ENCODE assay signal across 14 cellular contexts in genomic region chr14:72559227-72559626, GRCh38.
A peak's percentile ranks its signal among the peaks of the same experiment; 100 is the strongest.
DNase-seq lines count a peak whose midpoint lies in the region; TF ChIP-seq lines count a peak whose summit lies in the region.
"Had no signal": no experiment of that assay in that cellular context is flagged by ENCODE, and none has a peak within 500 bp of the region (broad histone marks: within the 10 kb centered on the region; RNA-seq: fewer than 3 reads in every experiment).

No MANE protein-coding gene starts in this region.

- no peak overlapping the region for H3K27ac ChIP-seq in mesendoderm (ENCODE audit: low read depth, low read length)
- H3K27ac ChIP-seq in WERI-Rb-1, result no peak overlapping the region
- H3K27ac ChIP-seq: adrenal gland, PC-9, spleen had no signal

- H3K79me1 ChIP-seq in mesendoderm (ENCODE audit: low read length), result no peaks in the 10 kb centered on the region

- no peak overlapping the region for H3K18ac ChIP-seq in mesendoderm (ENCODE audit: low read length)

- H3K27me3 ChIP-seq in mesendoderm (ENCODE audit: insufficient read depth, low read length, poor library complexity) (no peaks in the 10 kb centered on the region), WERI-Rb-1 (ENCODE audit: insufficient read depth, low read depth, severe bottlenecking) (no peaks in the 10 kb centered on the region)
- H3K27me3 ChIP-seq: adrenal gland had no signal

- H3K4me3 ChIP-seq in astrocyte of the spinal cord (ENCODE audit: low read depth, low read length), result no peak overlapping the region
- no peak overlapping the region for H3K4me3 ChIP-seq in mesendoderm (ENCODE audit: low read length)
- no peak overlapping the region for H3K4me3 ChIP-seq in WERI-Rb-1 (ENCODE audit: low read depth, low read length)
- H3K4me3 ChIP-seq: adrenal gland, mucosa of descending colon, PC-9, spleen had no signal

- H3K9me3 ChIP-seq in WERI-Rb-1 (ENCODE audit: severe bottlenecking), result no peaks in the 10 kb centered on the region
- H3K9me3 ChIP-seq: adrenal gland, mucosa of descending colon, spleen had no signal

- peaks cover 18% of the 10 kb centered on the region for H3K4me1 ChIP-seq in mesendoderm (ENCODE audit: control insufficient read depth, low read depth, low read length)
- H3K4me1 ChIP-seq: adrenal gland had no signal

- H3K9ac ChIP-seq in mesendoderm (ENCODE audit: low read length), result no peak overlapping the region

- no peaks in the 10 kb centered on the region for H3K79me2 ChIP-seq in mesendoderm (ENCODE audit: control insufficient read depth, insufficient read depth, low read length)

- no peak for TF ChIP-seq CTCF in astrocyte of the spinal cord (IDR thresholded peaks at IDR 0.05; ENCODE audit: low read depth, low read length)
- TF ChIP-seq CTCF in WERI-Rb-1 (IDR thresholded peaks at IDR 0.05; ENCODE audit: low read depth, low read length), result no peak

- peak; percentile 23 for DNase-seq in AG08396 (ENCODE audit: low spot score)
- peak; percentile 86 for DNase-seq in HPDE6-E6E7 (ENCODE audit: extremely low spot score)
- peak; percentile 69 for DNase-seq in astrocyte of the spinal cord (ENCODE audit: low read depth, low spot score)
- peak; percentile 30 for DNase-seq in mesendoderm
- DNase-seq in stimulated activated CD4-positive, alpha-beta T cell treated with anti-CD3 and anti-CD28 coated beads, Interleukin-4, amount 100 ng/mL, for 24 hours, result no peak
- DNase-seq in NCI-H187 (lab: John Stamatoyannopoulos, UW), result no peak
- DNase-seq in nucleus accumbens (lab: John Stamatoyannopoulos, UW), result no peak
- DNase-seq in WERI-Rb-1, result no peak
- DNase-seq: adrenal gland; effector memory CD4-positive, alpha-beta T cell; mucosa of descending colon; NCI-H1436 treated with DMSO at 0.1 percent for 48 hours; PC-9; spleen had no signal

- no peak overlapping the region for H3K23ac ChIP-seq in mesendoderm (ENCODE audit: low read length)

- no peak overlapping the region for H3K4ac ChIP-seq in mesendoderm (ENCODE audit: low read depth, low read length)

- no peak overlapping the region for H2BK120ac ChIP-seq in mesendoderm (ENCODE audit: low read depth, low read length)

- H4K8ac ChIP-seq in mesendoderm (ENCODE audit: low read depth, low read length), result no peak overlapping the region

- H3K4me2 ChIP-seq in mesendoderm (ENCODE audit: low read length), result no peak overlapping the region
- H3K4me2 ChIP-seq: PC-9 had no signal

- no peak overlapping the region for H2BK15ac ChIP-seq in mesendoderm (replicated peaks; ENCODE audit: low read depth)

- H3K36me3 ChIP-seq in mesendoderm (ENCODE audit: control insufficient read depth, insufficient read depth, low read length) (no peaks in the 10 kb centered on the region), WERI-Rb-1 (no peaks in the 10 kb centered on the region)
- H3K36me3 ChIP-seq: adrenal gland, spleen had no signal

- no peak overlapping the region for H4K5ac ChIP-seq in mesendoderm (ENCODE audit: low read length)

- no peak overlapping the region for H2AK5ac ChIP-seq in mesendoderm (ENCODE audit: low read length)

- H2BK5ac ChIP-seq in mesendoderm (ENCODE audit: low read length), result no peak overlapping the region

- H3K56ac ChIP-seq in mesendoderm (ENCODE audit: low read length), result peak overlapping the region; percentile 46

- in situ Hi-C loops in astrocyte of the spinal cord (cut with HindIII; ENCODE audit: low sequenced_read_pairs), result no loop called here

- WGBS in mesendoderm (ENCODE audit: extremely low coverage, insufficient coverage, low lambda C conversion rate), result no CpG with 5 or more reads among the region's 10 CpGs

Comparison
In these comparisons a context has a peak if more than half of its experiments do, and no peak if none do; other contexts are left out.
1. DNase-seq: peak in AG08396 (single experiment), HPDE6-E6E7 (single experiment), astrocyte of the spinal cord (single experiment) and mesendoderm (single experiment); none in stimulated activated CD4-positive, alpha-beta T cell treated with anti-CD3 and anti-CD28 coated beads, Interleukin-4, amount 100 ng/mL, for 24 hours (single experiment), NCI-H187 (0 of 2), nucleus accumbens (0 of 56) and WERI-Rb-1 (single experiment).